12 cellular contexts compared by ENCODE assay signal in genomic region chr2:36147670-36148390, GRCh38.
DNase-seq lines count a peak whose midpoint lies in the region; ATAC-seq, FAIRE-seq and TF ChIP-seq lines count a peak whose summit lies in the region.
"Had no signal": no experiment of that assay in that cellular context is flagged by ENCODE, and none has a peak within 500 bp of the region (broad histone marks: within the 10 kb centered on the region; RNA-seq: fewer than 3 reads in every experiment).

No MANE protein-coding gene starts in this region.

- no peaks in the 10 kb centered on the region for H3K79me2 ChIP-seq in HepG2 (ENCODE audit: insufficient read depth, low read length)

- H3K27me3 ChIP-seq in HepG2 (ENCODE audit: control insufficient read depth in 1 of 2, insufficient read depth in 2 of 2, low read length in 2 of 2) (no peaks in the 10 kb centered on the region), right lobe of liver (no peaks in the 10 kb centered on the region), right cardiac atrium (ENCODE audit: control insufficient read depth, insufficient read depth) (no peaks in the 10 kb centered on the region)

- ATAC-seq in HepG2 (no peak), right lobe of liver (no peak), HG02588 (IDR thresholded peaks at IDR 0.05; ENCODE audit: unreplicated experiment) (peak; percentile 96), HG03442 (IDR thresholded peaks at IDR 0.05; ENCODE audit: unreplicated experiment) (peak; percentile 97), right cardiac atrium (no peak)
- peak; percentile 49 for ATAC-seq in stimulated activated naive CD8-positive, alpha-beta T cell treated with anti-CD3 and anti-CD28 coated beads, Interleukin-15, Interleukin-2, amounts not matched to agents 100 U/mL and 50 U/mL, for 24 hours

- TF ChIP-seq RAD21 in HepG2 (CRISPR knock-in tag; IDR thresholded peaks at IDR 0.05) = no peak

- no peak overlapping the region for H2AFZ ChIP-seq in HepG2 (ENCODE audit: low read length)

- H3K4me2 ChIP-seq in HepG2 (ENCODE audit: low read depth, low read length) = no peak overlapping the region

- H3K36me3 ChIP-seq in HepG2 (replicated peaks in 1 of 2; ENCODE audit: control insufficient read depth in 1 of 2, insufficient read depth in 2 of 2, low read length in 2 of 2) (no peaks in the 10 kb centered on the region), right lobe of liver (no peaks in the 10 kb centered on the region)
- H3K36me3 ChIP-seq: SJSA1 had no signal

- no peak overlapping the region for H3K4me3 ChIP-seq in HepG2 (replicated peaks in 1 of 3; ENCODE audit: insufficient read depth in 1 of 3, low read depth in 2 of 3, low read length in 3 of 3)
- no peak overlapping the region for H3K4me3 ChIP-seq in right lobe of liver
- H3K4me3 ChIP-seq in right cardiac atrium (ENCODE audit: low read length) = no peak overlapping the region
- H3K4me3 ChIP-seq: coronary artery, SJSA1 had no signal

- in situ Hi-C loops in HepG2 (cut with HindIII; ENCODE audit: extremely low pct_ligation_motif_present, low pct_unique_long_range_greater_than_20kb) = no loop called here

- intact Hi-C loops in HepG2 (cut with micrococcal nuclease; ENCODE audit: unreplicated experiment) = no loop called here
- intact Hi-C loops in right lobe of liver (cut with DNase I) = no loop called here
- intact Hi-C loops in right cardiac atrium (cut with DNase I) = no loop called here

- POLR2A ChIA-PET in HepG2 (lab: Yijun Ruan, JAX) = no interaction called here

- no TSS peak for BruUV-seq in HepG2 (replicated peaks; lab: Mats Ljungman, UMichigan)

- WGBS in HepG2 (ENCODE audit: low lambda C conversion rate) = 13% methylated on average over 4 of the region's 4 CpGs
- WGBS in right lobe of liver (ENCODE audit: insufficient coverage, low coverage, low lambda C conversion rate, missing lambda C conversion rate) = 59% methylated on average over 4 of the region's 4 CpGs
- WGBS in right cardiac atrium = 68% methylated on average over 4 of the region's 4 CpGs

- TF ChIP-seq CTCF in HepG2 (CRISPR knock-in tag; IDR thresholded peaks at IDR 0.05) = no peak
- TF ChIP-seq CTCF in right lobe of liver (IDR thresholded peaks at IDR 0.05) = no peak

- no peaks in the 10 kb centered on the region for H3K4me1 ChIP-seq in HepG2 (ENCODE audit: insufficient read depth, low read length)
- H3K4me1 ChIP-seq in right lobe of liver = no peaks in the 10 kb centered on the region
- H3K4me1 ChIP-seq in right cardiac atrium (ENCODE audit: control insufficient read depth, insufficient read depth, low read length) = no peaks in the 10 kb centered on the region
- H3K4me1 ChIP-seq: SJSA1 had no signal

- DNase-seq in HepG2 (ENCODE audit: low spot score) (no peak), right lobe of liver (no peak), right cardiac atrium (no peak), SK-N-DZ (ENCODE audit: low spot score) (no peak), cerebellum (ENCODE audit: low spot score) (no peak)
- DNase-seq in stimulated activated naive CD8-positive, alpha-beta T cell treated with anti-CD3 and anti-CD28 coated beads, Interleukin-15, Interleukin-2, amounts not matched to agents 100 U/mL and 50 U/mL, for 24 hours = no peak
- DNase-seq: small intestine had no signal

- H3K27ac ChIP-seq in HepG2 (ENCODE audit: extremely low read length, insufficient read depth, low read length) = no peak overlapping the region
- no peak overlapping the region for H3K27ac ChIP-seq in right lobe of liver
- H3K27ac ChIP-seq in right cardiac atrium (ENCODE audit: low read length) = no peak overlapping the region
- H3K27ac ChIP-seq: coronary artery, SJSA1 had no signal

- H3K9me3 ChIP-seq in HepG2 (ENCODE audit: low read length) (no peaks in the 10 kb centered on the region), right lobe of liver (no peaks in the 10 kb centered on the region), right cardiac atrium (ENCODE audit: control insufficient read depth, low read length) (no peaks in the 10 kb centered on the region)
- H3K9me3 ChIP-seq: SJSA1 had no signal

- no peak for FAIRE-seq in HepG2 (lab: Jason Lieb, UNC)
- FAIRE-seq: HTR-8/SVneo, small intestine had no signal

- TF ChIP-seq POLR2A in HepG2 (IDR thresholded peaks at IDR 0.05; ENCODE audit: insufficient read depth in 1 of 2, low read depth in 2 of 2, low read length in 2 of 2) (no peak), right lobe of liver (IDR thresholded peaks at IDR 0.05) (no peak)

- H3K9ac ChIP-seq in HepG2 (ENCODE audit: insufficient read depth, low read depth, low read length) = no peak overlapping the region

- TF ChIP-seq EP300 in HepG2 (IDR thresholded peaks at IDR 0.05; ENCODE audit: low read depth in 2 of 2, low read length in 2 of 2) = no peak
- no peak for TF ChIP-seq EP300 in HepG2 (CRISPR knock-in tag; IDR thresholded peaks at IDR 0.05; ENCODE audit: borderline replicate concordance)

- CTCF ChIA-PET in HepG2 (lab: Yijun Ruan, JAX; ENCODE audit: low intra/inter-chr PET ratio, low total read pairs) = no interaction called here

- no peaks in the 10 kb centered on the region for H4K20me1 ChIP-seq in HepG2 (ENCODE audit: insufficient read depth, low read length)

TF ChIP-seq in HepG2, 621 proteins besides CTCF, POLR2A, EP300 and RAD21:
- no peak for TF ChIP-seq MXD4 (CRISPR knock-in tag; IDR thresholded peaks at IDR 0.05)
- peak; percentile 32; the same call in 1 of the 2 replicates for TF ChIP-seq CEBPB (IDR thresholded peaks at IDR 0.05; ENCODE audit: borderline replicate concordance, low read depth, low read length)

Comparison
In these comparisons a context has a peak if more than half of its experiments do, and no peak if none do; other contexts are left out.
1. ATAC-seq: peak in HG02588 (single experiment), HG03442 (single experiment) and stimulated activated naive CD8-positive, alpha-beta T cell treated with anti-CD3 and anti-CD28 coated beads, Interleukin-15, Interleukin-2, amounts not matched to agents 100 U/mL and 50 U/mL, for 24 hours (single experiment); none in HepG2 (single experiment), right lobe of liver (0 of 4) and right cardiac atrium (0 of 2).